Comparison of ENCODE assay signal across 1 cellular context in genomic region chr5:173645437-173645807, GRCh38.
TF ChIP-seq lines count a peak whose summit lies in the region.

No MANE protein-coding gene starts in this region.

TF ChIP-seq in GM23338, 12 proteins besides CTCF, POLR2A, EP300 and RAD21 (continued from another document):
- TF ChIP-seq EZH2 (IDR thresholded peaks at IDR 0.05; ENCODE audit: low read depth, unreplicated experiment) = no peak
- no peak for TF ChIP-seq NANOG (IDR thresholded peaks at IDR 0.05; ENCODE audit: borderline replicate concordance)
- no peak for TF ChIP-seq ZNF331 (CRISPR knock-in tag; IDR thresholded peaks at IDR 0.05; ENCODE audit: low read depth)
- no peak for TF ChIP-seq ZNF114 (CRISPR knock-in tag; IDR thresholded peaks at IDR 0.05)
- no peak for TF ChIP-seq ETS1 (IDR thresholded peaks at IDR 0.05)
- TF ChIP-seq POLR2AphosphoS5 (IDR thresholded peaks at IDR 0.05; ENCODE audit: low read depth) = no peak
- no peak for TF ChIP-seq REST (IDR thresholded peaks at IDR 0.05; ENCODE audit: unreplicated experiment)
- no peak for TF ChIP-seq EZH2phosphoT487 (IDR thresholded peaks at IDR 0.05; ENCODE audit: unreplicated experiment)
